Comparison of ENCODE assay signal across 8 cellular contexts in genomic region chr17:57577751-57578607, GRCh38.
A peak's percentile ranks its signal among the peaks of the same experiment; 100 is the strongest.
DNase-seq lines count a peak whose midpoint lies in the region; ATAC-seq and TF ChIP-seq lines count a peak whose summit lies in the region.

No MANE protein-coding gene starts in this region.

- 5% methylated on average over 17 of the region's 17 CpGs for WGBS in mammary epithelial cell (ENCODE audit: low coverage, missing lambda C conversion rate)
- 55 to 61% methylated on average over 10 to 13 of the region's 17 CpGs for WGBS in mesodermal cell (ENCODE audit: insufficient coverage in 2 of 2), 2 experiments

- no peak for ATAC-seq in GM18517 (IDR thresholded peaks at IDR 0.05; ENCODE audit: unreplicated experiment)

- no peak for TF ChIP-seq CTCF in mammary epithelial cell (conservative IDR thresholded peaks at IDR 0.05 in 1 of 2, IDR thresholded peaks at IDR 0.05 in 1 of 2; ENCODE audit: extremely low read depth in 1 of 2, insufficient read depth in 1 of 2, low read depth in 1 of 2, low read length in 2 of 2)

- H3K36me3 ChIP-seq in mammary epithelial cell (ENCODE audit: insufficient read depth, low read length), result no peaks in the 10 kb centered on the region
- peaks cover 18% of the 10 kb centered on the region for H3K36me3 ChIP-seq in mesodermal cell (ENCODE audit: control insufficient read depth, insufficient read depth, low read length)

- H3K79me2 ChIP-seq in mammary epithelial cell (ENCODE audit: insufficient read depth, low read length), result no peaks in the 10 kb centered on the region

- H4K20me1 ChIP-seq in mammary epithelial cell (ENCODE audit: insufficient read depth, low read length), result no peaks in the 10 kb centered on the region

- H3K9me3 ChIP-seq in mammary epithelial cell (replicated peaks; ENCODE audit: insufficient read depth, low read length) (no peaks in the 10 kb centered on the region), mesodermal cell (ENCODE audit: control insufficient read depth, low read length) (no peaks in the 10 kb centered on the region)

- H3K4me3 ChIP-seq in mammary epithelial cell (replicated peaks in 1 of 3; ENCODE audit: insufficient read depth in 1 of 3, low read depth in 2 of 3, low read length in 3 of 3) (peak overlapping the region; percentile 12 to 35 (median 15)), mesodermal cell (ENCODE audit: extremely low read depth, insufficient read depth, low read length, poor library complexity, severe bottlenecking) (no peak overlapping the region)

- dilution Hi-C loops in mammary epithelial cell (cut with HindIII; ENCODE audit: low sequenced_read_pairs), result no loop called here

- DNase-seq in Ammon's horn (ENCODE audit: low spot score) (peak; percentile 75), NCI-H1105 treated with DMSO at 0.1 percent for 48 hours (lab: John Stamatoyannopoulos, UW) (peak; percentile 79), mammary epithelial cell (peak; percentile 55), inferior parietal cortex (ENCODE audit: extremely low spot score) (no peak)
- no peak for DNase-seq in activated CD8-positive, alpha-beta memory T cell treated with anti-CD3 and anti-CD28 coated beads, Interleukin-2, amount 50 U/mL, for 4 hours
- DNase-seq in effector CD8-positive, alpha-beta T cell (lab: John Stamatoyannopoulos, UW), result no peak

- H3K4me1 ChIP-seq in mammary epithelial cell (ENCODE audit: insufficient read depth, low read length), result peaks cover 15% of the 10 kb centered on the region
- H3K4me1 ChIP-seq in mesodermal cell (ENCODE audit: control insufficient read depth, insufficient read depth, low read length, poor library complexity, severe bottlenecking), result peaks cover 19% of the 10 kb centered on the region

- in situ Hi-C loops in mammary epithelial cell (cut with MboI; ENCODE audit: low sequenced_read_pairs in 2 of 2), result loop anchor here in 1 of 2 donors (25.0 kb wide), 2 partner anchors 159 to 234 kb away; partner anchors contain the start of gene CCDC182

- H3K27me3 ChIP-seq in mammary epithelial cell (ENCODE audit: insufficient read depth, low read length), result no peaks in the 10 kb centered on the region

- no peak overlapping the region for H3K27ac ChIP-seq in mammary epithelial cell (ENCODE audit: insufficient read depth, low read depth, low read length)
- H3K27ac ChIP-seq in mesodermal cell (ENCODE audit: low read depth, low read length, severe bottlenecking), result peak overlapping the region; percentile 55

- CTCF ChIA-PET in mammary epithelial cell (lab: Charles Lee; ENCODE audit: low non-redundant PET), result interaction anchor here (0.6 kb wide), 1 partner anchor 94 kb away, joined by 5 read pairs; no protein-coding TSS in a partner anchor

- peak overlapping the region; percentile 83 for H2AFZ ChIP-seq in mammary epithelial cell (ENCODE audit: low read depth, low read length)

- BruUV-seq in mammary epithelial cell (replicated peaks; lab: Mats Ljungman, UMichigan), result no TSS peak

- H3K9ac ChIP-seq in mammary epithelial cell (ENCODE audit: insufficient read depth, low read length), result no peak overlapping the region

- peak overlapping the region; percentile 66 for H3K4me2 ChIP-seq in mammary epithelial cell (ENCODE audit: insufficient read depth, low read depth, low read length)

- intact Hi-C loops in mammary epithelial cell (cut with micrococcal nuclease), result no loop called here

Comparison
In these comparisons a context has a peak if more than half of its experiments do, and no peak if none do; other contexts are left out.
1. DNase-seq: peak in Ammon's horn (single experiment), NCI-H1105 treated with DMSO at 0.1 percent for 48 hours (single experiment) and mammary epithelial cell (single experiment); none in activated CD8-positive, alpha-beta memory T cell treated with anti-CD3 and anti-CD28 coated beads, Interleukin-2, amount 50 U/mL, for 4 hours (single experiment), effector CD8-positive, alpha-beta T cell (single experiment) and inferior parietal cortex (single experiment).